ENCODE assay signal across 20 cellular contexts in genomic region chr9:93081931-93082330, GRCh38. TPM values are rescaled to one million over a fixed set of nuclear protein-coding genes. Genes with fewer than 3 reads are reported as not detected.
DNase-seq lines count a peak whose midpoint lies in the region; ATAC-seq and TF ChIP-seq lines count a peak whose summit lies in the region.
"Had no signal": no experiment of that assay in that cellular context is flagged by ENCODE, and none has a peak within 500 bp of the region (broad histone marks: within the 10 kb centered on the region; RNA-seq: fewer than 3 reads in every experiment).

No MANE protein-coding gene starts in this region.

- H3K4me1 Mint-ChIP-seq in endodermal cell: no peaks in the 10 kb centered on the region

- no peak overlapping the region for H3K4me3 Mint-ChIP-seq in endodermal cell
- H3K4me3 Mint-ChIP-seq: CD8-positive, alpha-beta memory T cell; naive B cell had no signal

- H3K36me3 ChIP-seq in right atrium auricular region (no peaks in the 10 kb centered on the region), left ventricle myocardium inferior (no peaks in the 10 kb centered on the region), endodermal cell (ENCODE audit: control insufficient read depth, insufficient read depth, low read length) (no peaks in the 10 kb centered on the region), testis (ENCODE audit: low read depth, missing control alignments) (no peaks in the 10 kb centered on the region)
- H3K36me3 ChIP-seq: brain microvascular endothelial cell had no signal

- no peaks in the 10 kb centered on the region for H3K27me3 ChIP-seq in right atrium auricular region
- H3K27me3 ChIP-seq in left ventricle myocardium inferior (ENCODE audit: low read depth): no peaks in the 10 kb centered on the region
- H3K27me3 ChIP-seq in endodermal cell (ENCODE audit: control insufficient read depth, insufficient read depth, low read length, poor library complexity, severe bottlenecking): no peaks in the 10 kb centered on the region
- H3K27me3 ChIP-seq in testis: no peaks in the 10 kb centered on the region
- H3K27me3 ChIP-seq: brain microvascular endothelial cell had no signal

- no peak for ATAC-seq in GM18870 (IDR thresholded peaks at IDR 0.05; ENCODE audit: unreplicated experiment)
- ATAC-seq: left colon had no signal

- DNase-seq in right atrium auricular region (ENCODE audit: low spot score): peak; percentile 9
- no peak for DNase-seq in left ventricle myocardium inferior
- peak; percentile 63 for DNase-seq in RPMI7951 (ENCODE audit: low read depth)
- peak; percentile 3 for DNase-seq in endodermal cell
- DNase-seq in testis: peak; percentile 8
- DNase-seq in kidney glomerular epithelial cell (lab: John Stamatoyannopoulos, UW): no peak
- no peak for DNase-seq in NCI-H1930 (lab: John Stamatoyannopoulos, UW)
- DNase-seq: brain microvascular endothelial cell; CD8-positive, alpha-beta memory T cell; effector memory CD4-positive, alpha-beta T cell; GF-D8; GOT3; KG1; left colon; naive B cell; NCI-H524 treated with DMSO at 0.1 percent for 48 hours; RPMI8226; stimulated activated CD4-positive, alpha-beta T cell treated with anti-CD3 and anti-CD28 coated beads, Interleukin-4, amount 100 ng/mL, for 4 hours; stimulated activated naive CD4-positive, alpha-beta T cell treated with Interleukin-2 at 50 U/mL for 16 hours had no signal

- no peak overlapping the region for H3K9ac ChIP-seq in endodermal cell (ENCODE audit: extremely low read depth, low read length, poor library complexity, severe bottlenecking)

- H3K27ac Mint-ChIP-seq in endodermal cell: no peak overlapping the region
- H3K27ac Mint-ChIP-seq: naive B cell had no signal

- H3K4me3 ChIP-seq in right atrium auricular region: no peak overlapping the region
- no peak overlapping the region for H3K4me3 ChIP-seq in left ventricle myocardium inferior
- H3K4me3 ChIP-seq in endodermal cell (ENCODE audit: low read length): no peak overlapping the region
- no peak overlapping the region for H3K4me3 ChIP-seq in testis

- intact Hi-C loops in left ventricle myocardium inferior (cut with micrococcal nuclease): no loop called here
- intact Hi-C loops in testis (cut with DNase I; ENCODE audit: low total_unique reads): no loop called here

- TF ChIP-seq CTCF in right atrium auricular region (IDR thresholded peaks at IDR 0.05) (no peak), left ventricle myocardium inferior (IDR thresholded peaks at IDR 0.05; ENCODE audit: borderline replicate concordance) (no peak), endodermal cell (conservative IDR thresholded peaks at IDR 0.05) (no peak), testis (IDR thresholded peaks at IDR 0.05) (no peak)

- H3K36me3 Mint-ChIP-seq in endodermal cell (ENCODE audit: low read depth): peaks cover 11% of the 10 kb centered on the region

- H3K27ac ChIP-seq in right atrium auricular region: no peak overlapping the region
- H3K27ac ChIP-seq in left ventricle myocardium inferior (replicated peaks): no peak overlapping the region
- H3K27ac ChIP-seq in endodermal cell (ENCODE audit: low read depth, low read length): no peak overlapping the region
- H3K27ac ChIP-seq in testis: no peak overlapping the region
- H3K27ac ChIP-seq: brain microvascular endothelial cell had no signal

- no peaks in the 10 kb centered on the region for H3K9me3 ChIP-seq in right atrium auricular region
- peaks cover 5% of the 10 kb centered on the region for H3K9me3 ChIP-seq in left ventricle myocardium inferior (replicated peaks)
- peaks cover 4% of the 10 kb centered on the region for H3K9me3 ChIP-seq in endodermal cell (ENCODE audit: control insufficient read depth, low read length)
- no peaks in the 10 kb centered on the region for H3K9me3 ChIP-seq in testis

- 94 to 96% methylated on average over 3 of the region's 3 CpGs for WGBS in endodermal cell (ENCODE audit: insufficient coverage in 1 of 2, insufficient read length in 1 of 2), 2 experiments
- 61 to 89% methylated on average over 3 of the region's 3 CpGs for WGBS in testis, 2 donors

- no peaks in the 10 kb centered on the region for H3K4me1 ChIP-seq in right atrium auricular region
- no peaks in the 10 kb centered on the region for H3K4me1 ChIP-seq in left ventricle myocardium inferior
- no peaks in the 10 kb centered on the region for H3K4me1 ChIP-seq in endodermal cell (ENCODE audit: control insufficient read depth, insufficient read depth, low read length)
- H3K4me1 ChIP-seq in testis: no peaks in the 10 kb centered on the region

- no peaks in the 10 kb centered on the region for H3K27me3 Mint-ChIP-seq in endodermal cell (ENCODE audit: insufficient read depth)
- H3K27me3 Mint-ChIP-seq: CD8-positive, alpha-beta memory T cell; naive B cell had no signal

- no peak for TF ChIP-seq POLR2A in testis (IDR thresholded peaks at IDR 0.05)

- H3K9me3 Mint-ChIP-seq in endodermal cell: peaks cover 7% of the 10 kb centered on the region
- H3K9me3 Mint-ChIP-seq: CD8-positive, alpha-beta memory T cell; naive B cell had no signal

RNA-seq across cellular contexts. Expression of gene CARD19, which starts 14.1 kb away (rescaled TPM):
- total RNA-seq in right atrium auricular region (10 to 100 TPM; 21.2 to 46.8 TPM), left ventricle myocardium inferior (35.8 TPM), endodermal cell (10 to 100 TPM; 16.4 to 21.9 TPM), testis (100 to 1,000 TPM; 138 to 147 TPM)
- 179 and 201 TPM in 2 replicates for total RNA-seq in RPMI7951 (2014; rRNA removed; shearing (Covaris generic))
- polyA plus RNA-seq in endodermal cell (2013, experiment 1 of 2): 32.1 TPM
- 29.8 TPM for polyA plus RNA-seq in endodermal cell (2013, experiment 2 of 2)
- polyA plus RNA-seq in testis (ENCODE audit: insufficient read depth, low read depth, low replicate concordance): 99.4 TPM

RNA-seq across cellular contexts. Expression of gene SUSD3, which starts 23.4 kb away (rescaled TPM):
- total RNA-seq in right atrium auricular region: 10 to 100 TPM in 1 of 2 donors, 1 to 10 TPM in 1; 1.6 to 11.8 TPM
- 0.60 TPM for total RNA-seq in left ventricle myocardium inferior
- total RNA-seq in RPMI7951 (2014; rRNA removed; shearing (Covaris generic)): 0.72 TPM in 1 of 2 replicates, not detected in the other
- total RNA-seq in endodermal cell: 1 to 10 TPM; 5.1 to 5.9 TPM
- 3.1 TPM for polyA plus RNA-seq in endodermal cell (2013, experiment 1 of 2)
- 2.7 TPM for polyA plus RNA-seq in endodermal cell (2013, experiment 2 of 2)
- total RNA-seq in testis: 100 to 1,000 TPM; 282 to 537 TPM
- polyA plus RNA-seq in testis (ENCODE audit: insufficient read depth, low read depth, low replicate concordance): 172 TPM

RNA-seq across cellular contexts. Expression of gene NINJ1, which starts 52.1 kb away (rescaled TPM):
- total RNA-seq in right atrium auricular region (10 to 100 TPM; 65.5 to 89.4 TPM), left ventricle myocardium inferior (53.7 TPM), endodermal cell (10 to 100 TPM; 24.2 to 32.0 TPM), testis (100 to 1,000 TPM; 148 to 152 TPM)
- total RNA-seq in RPMI7951 (2014; rRNA removed; shearing (Covaris generic)): 56.2 and 64.6 TPM in 2 replicates
- polyA plus RNA-seq in endodermal cell (2013, experiment 1 of 2): 29.8 TPM
- 28.4 TPM for polyA plus RNA-seq in endodermal cell (2013, experiment 2 of 2)
- polyA plus RNA-seq in testis (ENCODE audit: insufficient read depth, low read depth, low replicate concordance): 99.3 TPM

Comparison
In these comparisons a context has a peak if more than half of its experiments do, and no peak if none do; other contexts are left out.
1. DNase-seq: peak in right atrium auricular region (single experiment), RPMI7951 (single experiment), endodermal cell (single experiment) and testis (single experiment); none in left ventricle myocardium inferior (single experiment), kidney glomerular epithelial cell (single experiment) and NCI-H1930 (0 of 2).
2. RNA of gene SUSD3, which starts 23.4 kb away (total RNA-seq): 282 to 537 TPM in testis; 1.6 to 11.8 TPM in right atrium auricular region, 5.1 to 5.9 TPM in endodermal cell, 0.72 TPM in RPMI7951 and 0.60 TPM in left ventricle myocardium inferior (single experiment); every median in the first group is over 10 times any median in the second.